In the genomic region with DNA sequence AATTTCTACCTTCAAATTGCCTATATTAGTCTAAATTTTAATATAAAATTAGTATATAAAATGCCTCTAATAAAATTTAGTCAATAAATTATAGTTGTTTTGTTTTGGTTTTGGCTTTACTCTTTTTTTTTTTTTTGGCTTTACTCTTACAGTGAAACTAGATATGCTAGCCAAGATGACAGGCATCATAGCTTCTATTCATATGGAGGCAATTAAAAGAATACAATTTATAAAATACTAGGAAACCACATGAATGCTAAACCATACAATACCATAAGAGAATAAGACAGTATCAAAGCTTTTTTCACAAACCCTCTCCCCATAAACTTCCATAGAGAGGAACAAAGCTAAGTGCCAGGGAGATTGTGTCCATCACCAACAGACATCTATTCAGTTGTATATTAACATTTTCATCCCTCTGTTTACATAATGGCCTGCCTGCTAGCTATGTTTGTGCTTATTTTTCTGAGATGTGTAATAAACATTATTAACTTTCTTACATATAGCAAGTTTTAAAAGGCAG, we compare ENCODE assay signal across 18 cellular contexts.
DNase-seq lines count a peak whose midpoint lies in the region; ATAC-seq and TF ChIP-seq lines count a peak whose summit lies in the region.
"Had no signal": no experiment of that assay in that cellular context is flagged by ENCODE, and none has a peak within 500 bp of the region (broad histone marks: within the 10 kb centered on the region; RNA-seq: fewer than 3 reads in every experiment).

No MANE protein-coding gene starts in this region.

- TF ChIP-seq CTCF in astrocyte of the spinal cord (IDR thresholded peaks at IDR 0.05; ENCODE audit: low read depth, low read length), result no peak

- ATAC-seq in GM21526 (IDR thresholded peaks at IDR 0.05; ENCODE audit: low FRiP score, unreplicated experiment), result no peak
- no peak for ATAC-seq in HG02885 (IDR thresholded peaks at IDR 0.05; ENCODE audit: poor library complexity, unreplicated experiment)
- ATAC-seq: activated naive CD4-positive, alpha-beta T cell treated with anti-CD3 and anti-CD28 coated beads, Interleukin-2, amount 50 U/mL, for 72 hours; pancreas had no signal

- no peak overlapping the region for H3K4me3 ChIP-seq in astrocyte of the spinal cord (ENCODE audit: low read depth, low read length)
- H3K4me3 ChIP-seq: pancreas, uterus had no signal

- in situ Hi-C loops in astrocyte of the spinal cord (cut with HindIII; ENCODE audit: low sequenced_read_pairs), result no loop called here

- peak; percentile 35 for DNase-seq in EL
- peak; percentile 81 for DNase-seq in NCI-H1092 treated with DMSO at 0.1 percent for 48 hours (lab: John Stamatoyannopoulos, UW)
- DNase-seq in astrocyte of the spinal cord (ENCODE audit: low read depth, low spot score), result peak; percentile 17
- peak; percentile 4 for DNase-seq in myocyte (ENCODE audit: low read depth)
- no peak for DNase-seq in NCI-H774 (lab: John Stamatoyannopoulos, UW)
- DNase-seq: activated CD4-positive, alpha-beta T cell treated with anti-CD3 and anti-CD28 coated beads, Interleukin-2, amount 10 ng/mL, durations not matched to agents 24 days and 14 days; caudate nucleus; head of caudate nucleus; Karpas-422; kidney; midbrain; NCI-H187; pancreas; SIG-M5; uterus had no signal
